ENCODE assay signal across 8 cellular contexts in genomic region chr1:70221241-70222077, GRCh38. TPM values are rescaled to one million over a fixed set of nuclear protein-coding genes. Genes with fewer than 3 reads are reported as not detected.
DNase-seq lines count a peak whose midpoint lies in the region; ATAC-seq and TF ChIP-seq lines count a peak whose summit lies in the region.

SRSF11 (plus strand) TSS chr1:70221380; CDS start chr1:70221637, 257 bp downstream.

- H3K27ac Mint-ChIP-seq in dendritic cell treated with granulocyte-macrophage colony-stimulating factor and Interleukin-4, amounts not matched to agents 40 ng/mL and 50 ng/mL, for 4 days = peak within 1 kb of the TSS; percentile 94

- H3K27ac ChIP-seq in BLaER1 treated with 17β-estradiol and CSF1 and Interleukin-3, amounts not matched to agents 10 nM and 100 nM = peak within 1 kb of the TSS; percentile 93 to 99 (median 96)
- peak within 1 kb of the TSS; percentile 97 to 98 for H3K27ac ChIP-seq in left lung

- H3K9me3 ChIP-seq in BLaER1 treated with 17β-estradiol and CSF1 and Interleukin-3, amounts not matched to agents 10 nM and 100 nM (replicated peaks in 1 of 11) = no peaks in the 10 kb centered on the region
- no peaks in the 10 kb centered on the region for H3K9me3 ChIP-seq in left lung

- H3K27me3 ChIP-seq in BLaER1 treated with 17β-estradiol and CSF1 and Interleukin-3, amounts not matched to agents 10 nM and 100 nM = no peaks in the 10 kb centered on the region
- H3K27me3 ChIP-seq in left lung = no peaks in the 10 kb centered on the region

- H3K4me2 ChIP-seq in BLaER1 treated with 17β-estradiol and CSF1 and Interleukin-3, amounts not matched to agents 10 nM and 100 nM = peak within 1 kb of the TSS; percentile 71 to 93 (median 81)

- H3K9ac ChIP-seq in BLaER1 treated with 17β-estradiol and CSF1 and Interleukin-3, amounts not matched to agents 10 nM and 100 nM = peak within 1 kb of the TSS; percentile 95 to 99 (median 96)

- no peak for TF ChIP-seq CTCF in left lung (IDR thresholded peaks at IDR 0.05)

- H3K27me3 Mint-ChIP-seq in dendritic cell treated with granulocyte-macrophage colony-stimulating factor and Interleukin-4, amounts not matched to agents 40 ng/mL and 50 ng/mL, for 4 days = no peaks in the 10 kb centered on the region

- ATAC-seq in GM19324 (IDR thresholded peaks at IDR 0.05; ENCODE audit: low FRiP score, unreplicated experiment) = peak; percentile 94
- ATAC-seq in HG03469 (IDR thresholded peaks at IDR 0.05; ENCODE audit: unreplicated experiment) = peak; percentile 79
- peak; percentile 100 for ATAC-seq in left lung

- H3K4me1 ChIP-seq in BLaER1 treated with 17β-estradiol and CSF1 and Interleukin-3, amounts not matched to agents 10 nM and 100 nM = peaks cover 26 to 41% (median 33%) of the 10 kb centered on the region in 10 experiments
- H3K4me1 ChIP-seq in left lung = peaks cover 3 to 53% of the 10 kb centered on the region in 2 donors

- no peaks in the 10 kb centered on the region for H3K9me3 Mint-ChIP-seq in dendritic cell treated with granulocyte-macrophage colony-stimulating factor and Interleukin-4, amounts not matched to agents 40 ng/mL and 50 ng/mL, for 4 days

- H3K4me3 Mint-ChIP-seq in dendritic cell treated with granulocyte-macrophage colony-stimulating factor and Interleukin-4, amounts not matched to agents 40 ng/mL and 50 ng/mL, for 4 days = peak within 1 kb of the TSS; percentile 86

- peak within 1 kb of the TSS; percentile 72 to 86 (median 79) for H3K4me3 ChIP-seq in BLaER1 treated with 17β-estradiol and CSF1 and Interleukin-3, amounts not matched to agents 10 nM and 100 nM
- H3K4me3 ChIP-seq in left lung = peak within 1 kb of the TSS; percentile 71

- intact Hi-C loops in dendritic cell treated with granulocyte-macrophage colony-stimulating factor and Interleukin-4, amounts not matched to agents 40 ng/mL and 50 ng/mL, for 4 days (cut with micrococcal nuclease) = loop anchor here (1.0 to 5.0 kb wide), 3 partner anchors 16 to 191 kb away; partner anchors contain the start of genes ANKRD13C, CTH and LRRC40
- intact Hi-C loops in left lung (cut with DNase I) = no loop called here

- peaks cover 42 to 87% (median 59%) of the 10 kb centered on the region in 11 experiments for H4K20me1 ChIP-seq in BLaER1 treated with 17β-estradiol and CSF1 and Interleukin-3, amounts not matched to agents 10 nM and 100 nM

- peaks cover 42% of the 10 kb centered on the region for H3K36me3 Mint-ChIP-seq in dendritic cell treated with granulocyte-macrophage colony-stimulating factor and Interleukin-4, amounts not matched to agents 40 ng/mL and 50 ng/mL, for 4 days (ENCODE audit: low read depth)

- H3K36me3 ChIP-seq in BLaER1 treated with 17β-estradiol and CSF1 and Interleukin-3, amounts not matched to agents 10 nM and 100 nM = peaks cover 36 to 54% (median 49%) of the 10 kb centered on the region in 11 experiments
- peaks cover 0 to 20% of the 10 kb centered on the region in 2 donors for H3K36me3 ChIP-seq in left lung

- peak; percentile 90 for DNase-seq in NCI-H526 treated with DMSO at 0.1 percent for 48 hours (lab: John Stamatoyannopoulos, UW)
- DNase-seq in activated CD4-positive, alpha-beta T cell treated with anti-CD3 and anti-CD28 coated beads, Interleukin-2, amount 50 U/mL, for 1 hour = peak; percentile 98
- DNase-seq in left lung = peak; percentile 96 to 99
- peak; percentile 97 to 98 for DNase-seq in stimulated activated CD4-positive, alpha-beta T cell treated with anti-CD3 and anti-CD28 coated beads, Interleukin-2, amount 100 ng/mL, for 48 hours

- peaks cover 20% of the 10 kb centered on the region for H3K4me1 Mint-ChIP-seq in dendritic cell treated with granulocyte-macrophage colony-stimulating factor and Interleukin-4, amounts not matched to agents 40 ng/mL and 50 ng/mL, for 4 days (ENCODE audit: low read depth)

RNA-seq across cellular contexts. Expression of gene SRSF11, which starts in this region (rescaled TPM):
- total RNA-seq in left lung = 100 to 1,000 TPM in 1 of 2 donors, 10 to 100 TPM in 1; 99.1 to 118 TPM

Comparison
In these comparisons a context has a peak if more than half of its experiments do, and no peak if none do; other contexts are left out.
1. Peak in every context shown above with its lines: DNase-seq, ATAC-seq, H3K4me3 ChIP-seq and H3K27ac ChIP-seq.